ENCODE assay signal across 9 cellular contexts in the genomic region with DNA sequence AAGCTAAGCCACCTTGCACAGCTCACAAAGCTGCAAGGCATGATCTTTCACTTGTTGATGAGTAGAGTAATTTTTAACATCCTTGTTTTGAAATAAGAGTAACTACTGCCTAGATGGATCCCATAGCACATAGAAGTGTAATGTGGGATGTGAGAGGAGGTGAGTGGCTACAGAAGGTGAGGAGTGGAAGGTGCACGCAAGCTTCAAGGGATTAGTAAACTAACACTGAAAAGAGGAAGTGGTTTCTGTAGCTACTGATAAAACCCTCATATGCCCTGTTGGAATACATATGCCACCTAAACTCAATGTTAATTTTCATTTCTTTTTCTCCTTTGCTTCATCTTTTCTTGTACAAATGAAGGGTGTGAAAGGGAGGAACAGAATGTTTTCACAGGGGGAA. TPM values are rescaled to one million over a fixed set of nuclear protein-coding genes. Genes with fewer than 3 reads are reported as not detected.
DNase-seq lines count a peak whose midpoint lies in the region; ATAC-seq, FAIRE-seq and TF ChIP-seq lines count a peak whose summit lies in the region.
"Had no signal": no experiment of that assay in that cellular context is flagged by ENCODE, and none has a peak within 500 bp of the region (broad histone marks: within the 10 kb centered on the region; RNA-seq: fewer than 3 reads in every experiment).

No MANE protein-coding gene starts in this region.

- H3K27me3 ChIP-seq in K562 (ENCODE audit: control insufficient read depth in 2 of 2, insufficient read depth in 2 of 2, low read length in 2 of 2): no peaks in the 10 kb centered on the region
- no peaks in the 10 kb centered on the region for H3K27me3 ChIP-seq in HepG2 (ENCODE audit: control insufficient read depth in 1 of 2, insufficient read depth in 2 of 2, low read length in 2 of 2)

- H3K4me2 ChIP-seq in K562 (ENCODE audit: insufficient read depth, low read length): peak overlapping the region; percentile 73
- no peak overlapping the region for H3K4me2 ChIP-seq in HepG2 (ENCODE audit: low read depth, low read length)

- TF ChIP-seq CTCF in K562 (IDR thresholded peaks at IDR 0.05 in 2 of 3, conservative IDR thresholded peaks at IDR 0.05 in 1 of 3; ENCODE audit: insufficient read depth in 2 of 3, low read depth in 1 of 3, low read length in 3 of 3) (no peak), HepG2 (CRISPR knock-in tag; IDR thresholded peaks at IDR 0.05) (no peak)

- CTCF ChIA-PET in K562 (lab: Yijun Ruan, JAX; ENCODE audit: low intra/inter-chr PET ratio): no interaction called here
- CTCF ChIA-PET in HepG2 (lab: Yijun Ruan, JAX; ENCODE audit: low intra/inter-chr PET ratio, low total read pairs): no interaction called here

- peak overlapping the region; percentile 43 for H3K27ac ChIP-seq in K562 (ENCODE audit: extremely low read depth, low read depth, low read length)
- no peak overlapping the region for H3K27ac ChIP-seq in HepG2 (ENCODE audit: extremely low read length, insufficient read depth, low read length)

- H2AFZ ChIP-seq in K562 (ENCODE audit: low read depth, low read length) (peak overlapping the region; percentile 49), HepG2 (ENCODE audit: low read length) (no peak overlapping the region)

- peak; percentile 64 for ATAC-seq in GM18858 (IDR thresholded peaks at IDR 0.05; ENCODE audit: unreplicated experiment)
- peak; percentile 53 for ATAC-seq in GM21619 (IDR thresholded peaks at IDR 0.05; ENCODE audit: unreplicated experiment)
- ATAC-seq in HG03565 (IDR thresholded peaks at IDR 0.05; ENCODE audit: unreplicated experiment): peak; percentile 48
- peak; percentile 81 for ATAC-seq in K562
- ATAC-seq in HepG2: no peak

- H4K20me1 ChIP-seq in K562 (replicated peaks; ENCODE audit: control insufficient read depth, insufficient read depth, low read length) (no peaks in the 10 kb centered on the region), HepG2 (ENCODE audit: insufficient read depth, low read length) (no peaks in the 10 kb centered on the region)

- no peak for TF ChIP-seq RAD21 in K562 (CRISPR knock-in tag; conservative IDR thresholded peaks at IDR 0.05 in 1 of 2, IDR thresholded peaks at IDR 0.05 in 1 of 2)
- no peak for TF ChIP-seq RAD21 in HepG2 (CRISPR knock-in tag; IDR thresholded peaks at IDR 0.05)

- in situ Hi-C loops in K562 (cut with MboI) (no loop called here), HepG2 (cut with HindIII; ENCODE audit: extremely low pct_ligation_motif_present, low pct_unique_long_range_greater_than_20kb) (no loop called here)

- POLR2A ChIA-PET in K562 (lab: Yijun Ruan, JAX): interaction anchor here (0.8 to 1.2 kb wide), 5 partner anchors 9 to 69 kb away, joined by 3 to 6 read pairs (median 4); a partner anchor contains a TSS
- POLR2A ChIA-PET in HepG2 (lab: Yijun Ruan, JAX): no interaction called here

- no peaks in the 10 kb centered on the region for H3K79me2 ChIP-seq in K562 (ENCODE audit: control insufficient read depth, insufficient read depth, low read length)
- no peaks in the 10 kb centered on the region for H3K79me2 ChIP-seq in HepG2 (ENCODE audit: insufficient read depth, low read length)

- peak; percentile 37; the same call in 1 of the 2 replicates for TF ChIP-seq EP300 in K562 (IDR thresholded peaks at IDR 0.05; ENCODE audit: low read length)
- TF ChIP-seq EP300 in HepG2 (IDR thresholded peaks at IDR 0.05; ENCODE audit: low read depth in 2 of 2, low read length in 2 of 2): no peak
- no peak for TF ChIP-seq EP300 in HepG2 (CRISPR knock-in tag; IDR thresholded peaks at IDR 0.05; ENCODE audit: borderline replicate concordance)

- no TSS peak for BruUV-seq in K562 (replicated peaks; lab: Mats Ljungman, UMichigan)
- no TSS peak for BruUV-seq in HepG2 (replicated peaks; lab: Mats Ljungman, UMichigan)

- intact Hi-C loops in K562 (cut with micrococcal nuclease): loop anchor here (5.0 kb wide), 1 partner anchor 63 kb away; no protein-coding TSS in a partner anchor
- intact Hi-C loops in HepG2 (cut with micrococcal nuclease; ENCODE audit: unreplicated experiment): no loop called here

- WGBS in K562 (ENCODE audit: insufficient coverage, low coverage, missing lambda C conversion rate): 0% methylated on average over 1 of the region's 1 CpG
- WGBS in HepG2 (ENCODE audit: low lambda C conversion rate): 43% methylated on average over 1 of the region's 1 CpG

- FAIRE-seq in K562 (lab: Jason Lieb, UNC) (peak; percentile 70), HepG2 (lab: Jason Lieb, UNC) (no peak)
- FAIRE-seq: endothelial cell of umbilical vein had no signal

- H3K36me3 ChIP-seq in K562 (ENCODE audit: control insufficient read depth, insufficient read depth, low read length) (no peaks in the 10 kb centered on the region; the same call in 2 of the 3 replicates), HepG2 (replicated peaks in 1 of 2; ENCODE audit: control insufficient read depth in 1 of 2, insufficient read depth in 2 of 2, low read length in 2 of 2) (no peaks in the 10 kb centered on the region)

- DNase-seq in K562 (ENCODE audit: extremely low read depth in 1 of 4, low spot score in 3 of 4) (peak in 2 of 4 experiments; percentile 29 to 65), HepG2 (ENCODE audit: low spot score) (no peak), HPDE6-E6E7 (ENCODE audit: extremely low spot score) (no peak), OCI-M2 (lab: John Stamatoyannopoulos, UW; ENCODE audit: unreplicated experiment) (no peak), HCEC 1CT (no peak)

- H3K4me3 ChIP-seq in K562 (no peak overlapping the region), HepG2 (replicated peaks in 1 of 3; ENCODE audit: insufficient read depth in 1 of 3, low read depth in 2 of 3, low read length in 3 of 3) (no peak overlapping the region)

- no peaks in the 10 kb centered on the region for H3K9me3 ChIP-seq in K562 (replicated peaks; ENCODE audit: control insufficient read depth, insufficient read depth, low read depth, low read length)
- H3K9me3 ChIP-seq in HepG2 (ENCODE audit: low read length): no peaks in the 10 kb centered on the region

- peak overlapping the region in 1 of 2 experiments; percentile 29; a peak in 2 of 4 replicates for H3K9ac ChIP-seq in K562 (ENCODE audit: insufficient read depth in 1 of 2, low read depth in 2 of 2, low read length in 2 of 2)
- H3K9ac ChIP-seq in HepG2 (ENCODE audit: insufficient read depth, low read depth, low read length): no peak overlapping the region

- TF ChIP-seq POLR2A in K562 (conservative IDR thresholded peaks at IDR 0.05): no peak
- no peak for TF ChIP-seq POLR2A in HepG2 (IDR thresholded peaks at IDR 0.05; ENCODE audit: insufficient read depth in 1 of 2, low read depth in 2 of 2, low read length in 2 of 2)

- H3K4me1 ChIP-seq in K562 (replicated peaks in 1 of 2; ENCODE audit: control insufficient read depth in 2 of 2, insufficient read depth in 2 of 2, low read length in 2 of 2): peaks cover 0 to 16% of the 10 kb centered on the region in 2 experiments; a peak in 3 of 5 replicates
- H3K4me1 ChIP-seq in HepG2 (ENCODE audit: insufficient read depth, low read length): no peaks in the 10 kb centered on the region

- H3K9me1 ChIP-seq in K562 (ENCODE audit: control insufficient read depth, insufficient read depth, low read length): no peaks in the 10 kb centered on the region

TF ChIP-seq in K562, 482 proteins besides CTCF, POLR2A, EP300 and RAD21 (continues in another document):
- TF ChIP-seq MECOM (CRISPR knock-in tag; IDR thresholded peaks at IDR 0.05): no peak

TF ChIP-seq in HepG2, 621 proteins besides CTCF, POLR2A, EP300 and RAD21 (continues in another document):
- no peak for TF ChIP-seq ZBTB1 (CRISPR knock-in tag; IDR thresholded peaks at IDR 0.05; ENCODE audit: borderline replicate concordance)

RNA-seq across cellular contexts. Expression of a gene that starts 22.0 kb away (rescaled TPM):
- 294 and 379 TPM in 2 replicates for total RNA-seq in K562 (2011; cell fraction: chromatin; rRNA removed; ENCODE audit: low replicate concordance)
- total RNA-seq in K562 (2011; cell fraction: nucleolus; rRNA removed): 320 and 363 TPM in 2 replicates
- total RNA-seq in K562 (2011; cell fraction: nucleoplasm; rRNA removed): 387 and 390 TPM in 2 replicates
- total RNA-seq in K562 (2014; rRNA removed): 113 and 115 TPM in 2 replicates
- total RNA-seq in K562 (2014; rRNA removed; fragmentation: Illumina TruSeq; extraction: Trizol): 187 and 206 TPM in 2 replicates
- 201 and 205 TPM in 2 replicates for total RNA-seq in K562 (2015; rRNA removed; fragmentation: Illumina TruSeq; extraction: Trizol)
- total RNA-seq in K562 (2021): 162 and 170 TPM in 2 replicates
- 148 and 304 TPM in 2 replicates for polyA plus RNA-seq in K562 (2011; rRNA removed)
- polyA plus RNA-seq in K562 (2011; cell fraction: cytosol; rRNA removed): 120 and 135 TPM in 2 replicates
- 81.1 and 102 TPM in 2 replicates for polyA plus RNA-seq in K562 (2011; cell fraction: nucleus; rRNA removed)
- 217 and 283 TPM in 2 replicates for polyA plus RNA-seq in K562 (2012)
- 148 and 160 TPM in 2 replicates for polyA plus RNA-seq in K562 (2014; fragmentation: Illumina TruSeq; extraction: Trizol)
- 100 to 1,000 TPM; 350 to 403 TPM for polyA plus RNA-seq in K562 (2014; fragmentation: Nextera tagmentation; extraction: Ambion mirVana)
- 137 and 141 TPM in 2 replicates for polyA plus RNA-seq in K562 (2014; rRNA removed)
- polyA minus RNA-seq in K562 (2011; rRNA and poly(A)+ RNA removed): 161 and 254 TPM in 2 replicates
- polyA minus RNA-seq in K562 (2011; cell fraction: cytosol; rRNA and poly(A)+ RNA removed): 100 and 143 TPM in 2 replicates
- polyA minus RNA-seq in K562 (2011; cell fraction: nucleus; rRNA and poly(A)+ RNA removed): 156 and 191 TPM in 2 replicates
- total RNA-seq in HepG2 (2016; rRNA removed; fragmentation: Illumina TruSeq; extraction: Trizol): 69.3 and 144 TPM in 2 replicates
- total RNA-seq in HepG2 (2016; cell fraction: cytosol; rRNA removed; fragmentation: Illumina TruSeq; extraction: Trizol; ENCODE audit: low read depth): 10.1 and 12.6 TPM in 2 replicates
- 73.3 and 148 TPM in 2 replicates for total RNA-seq in HepG2 (2016; cell fraction: insoluble cytoplasmic fraction; rRNA removed; fragmentation: Illumina TruSeq; extraction: Trizol)
- total RNA-seq in HepG2 (2016; cell fraction: membrane; rRNA removed; fragmentation: Illumina TruSeq; extraction: Trizol): 17.2 and 21.5 TPM in 2 replicates
- total RNA-seq in HepG2 (2016; cell fraction: nucleus; rRNA removed; fragmentation: Illumina TruSeq; extraction: Trizol): 143 and 153 TPM in 2 replicates
- polyA plus RNA-seq in HepG2 (2011; rRNA removed): 151 and 210 TPM in 2 replicates
- polyA plus RNA-seq in HepG2 (2011; cell fraction: cytosol; rRNA removed): 144 and 152 TPM in 2 replicates
- 49.6 and 56.2 TPM in 2 replicates for polyA plus RNA-seq in HepG2 (2011; cell fraction: nucleus; rRNA removed)
- 102 and 112 TPM in 2 replicates for polyA plus RNA-seq in HepG2 (2012)
- polyA plus RNA-seq in HepG2 (2016; cell fraction: cytosol; fragmentation: Illumina TruSeq; extraction: Trizol; ENCODE audit: low read depth): 12.9 TPM in 2 replicates
- polyA plus RNA-seq in HepG2 (2016; cell fraction: insoluble cytoplasmic fraction; fragmentation: Illumina TruSeq; extraction: Trizol; ENCODE audit: low read depth): 79.7 and 80.7 TPM in 2 replicates
- polyA plus RNA-seq in HepG2 (2016; cell fraction: membrane; fragmentation: Illumina TruSeq; extraction: Trizol; ENCODE audit: low read depth): 19.3 and 20.8 TPM in 2 replicates
- 187 and 211 TPM in 2 replicates for polyA plus RNA-seq in HepG2 (2016; cell fraction: nucleus; fragmentation: Illumina TruSeq; extraction: Trizol; ENCODE audit: insufficient read depth, low read depth)
- polyA minus RNA-seq in HepG2 (2011; rRNA and poly(A)+ RNA removed; ENCODE audit: low replicate concordance): 63.5 and 157 TPM in 2 replicates
- polyA minus RNA-seq in HepG2 (2011; cell fraction: cytosol; rRNA and poly(A)+ RNA removed): 116 and 179 TPM in 2 replicates
- 87.6 and 93.5 TPM in 2 replicates for polyA minus RNA-seq in HepG2 (2011; cell fraction: nucleus; rRNA and poly(A)+ RNA removed)
